1 cellular context compared by ENCODE assay signal in the genomic region with DNA sequence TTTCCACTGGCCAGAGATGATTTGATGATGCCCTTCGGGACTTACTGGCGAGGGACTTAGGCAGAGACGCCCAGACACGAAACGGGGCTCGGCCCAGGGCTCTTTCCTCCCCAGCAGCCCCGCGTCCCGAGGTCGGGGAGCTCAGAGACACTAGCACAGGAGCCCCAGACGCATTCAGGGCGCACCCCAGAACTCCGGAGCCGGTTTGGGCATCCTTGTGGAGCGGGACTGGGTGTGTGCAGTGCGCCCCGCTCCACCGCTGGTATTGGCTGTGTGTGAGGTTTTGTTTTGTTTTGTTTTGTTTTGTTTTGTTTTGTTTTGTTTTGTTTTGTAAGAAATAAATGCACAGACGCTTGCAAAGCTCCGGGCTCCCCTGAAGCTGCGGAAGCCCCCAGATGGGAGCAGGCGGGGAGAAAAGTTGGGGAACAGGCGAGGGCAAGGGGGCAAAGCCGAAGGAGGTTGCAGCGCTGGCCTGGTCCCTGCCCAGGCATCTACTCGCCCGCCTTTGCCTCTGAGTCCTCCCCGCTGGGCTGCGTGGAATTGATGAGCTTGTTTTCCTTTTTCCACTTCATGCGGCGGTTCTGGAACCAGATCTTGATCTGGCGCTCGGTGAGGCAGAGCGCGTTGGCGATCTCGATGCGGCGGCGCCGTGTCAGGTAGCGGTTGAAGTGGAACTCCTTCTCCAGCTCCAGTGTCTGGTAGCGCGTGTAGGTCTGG.
TF ChIP-seq lines count a peak whose summit lies in the region.

No MANE protein-coding gene starts in this region.

TF ChIP-seq in IMR-90, 13 proteins besides CTCF, POLR2A, EP300 and RAD21:
- no peak for TF ChIP-seq NFE2L2 (IDR thresholded peaks at IDR 0.05; ENCODE audit: low read depth, low read length)
- TF ChIP-seq BHLHE40 (IDR thresholded peaks at IDR 0.05; ENCODE audit: low read depth, low read length), result no peak
- no peak for TF ChIP-seq MAFK (IDR thresholded peaks at IDR 0.05; ENCODE audit: low read depth, low read length)
